In genomic region chr22:49933236-49933921, GRCh38 we compare ENCODE assay signal across 8 cellular contexts. TPM values are rescaled to one million over a fixed set of nuclear protein-coding genes. Genes with fewer than 3 reads are reported as not detected.
DNase-seq lines count a peak whose midpoint lies in the region.

No MANE protein-coding gene starts in this region.

- H3K27ac ChIP-seq in thymus (ENCODE audit: low read depth), result peak overlapping the region; percentile 69

- H3K9me3 Mint-ChIP-seq in activated CD4-positive, alpha-beta T cell treated with anti-CD3 and anti-CD28 coated beads, Interleukin-2, amount 10 ng/mL, durations not matched to agents 24 days and 14 days, result no peaks in the 10 kb centered on the region

- intact Hi-C loops in activated CD4-positive, alpha-beta T cell treated with anti-CD3 and anti-CD28 coated beads, Interleukin-2, amount 10 ng/mL, durations not matched to agents 24 days and 14 days (cut with micrococcal nuclease), result loop anchor here (5.0 kb wide), 3 partner anchors 84 to 269 kb away; partner anchors contain the start of gene SELENOO

- H3K36me3 Mint-ChIP-seq in activated CD4-positive, alpha-beta T cell treated with anti-CD3 and anti-CD28 coated beads, Interleukin-2, amount 10 ng/mL, durations not matched to agents 24 days and 14 days (ENCODE audit: low read depth), result peaks cover 2% of the 10 kb centered on the region

- peaks cover 13% of the 10 kb centered on the region for H3K4me1 ChIP-seq in thymus (ENCODE audit: control insufficient read depth, insufficient read depth, low read length)

- no peaks in the 10 kb centered on the region for H3K27me3 Mint-ChIP-seq in activated CD4-positive, alpha-beta T cell treated with anti-CD3 and anti-CD28 coated beads, Interleukin-2, amount 10 ng/mL, durations not matched to agents 24 days and 14 days

- peaks cover 3% of the 10 kb centered on the region for H3K27me3 ChIP-seq in thymus (ENCODE audit: control insufficient read depth, insufficient read depth)

- 95% methylated on average over 21 of the region's 21 CpGs for WGBS in thymus

- H3K4me1 Mint-ChIP-seq in activated CD4-positive, alpha-beta T cell treated with anti-CD3 and anti-CD28 coated beads, Interleukin-2, amount 10 ng/mL, durations not matched to agents 24 days and 14 days, result peaks cover 27% of the 10 kb centered on the region

- no peak for DNase-seq in activated CD4-positive, alpha-beta T cell treated with anti-CD3 and anti-CD28 coated beads, Interleukin-2, amount 10 ng/mL, durations not matched to agents 24 days and 14 days
- DNase-seq in activated CD4-positive, alpha-beta T cell treated with anti-CD3 and anti-CD28 coated beads, Interleukin-2, amount 50 U/mL, for 1 hour, result no peak
- DNase-seq in cerebellar cortex (ENCODE audit: low spot score) (peak; percentile 56), midbrain (lab: John Stamatoyannopoulos, UW) (peak; percentile 50), NCI-H1105 (lab: John Stamatoyannopoulos, UW) (no peak), GOT3 (lab: John Stamatoyannopoulos, UW) (no peak), AG08395 (ENCODE audit: low spot score) (no peak)

- no peaks in the 10 kb centered on the region for H3K9me3 ChIP-seq in thymus (ENCODE audit: control insufficient read depth)

- H3K4me3 ChIP-seq in thymus (ENCODE audit: low read length), result no peak overlapping the region

- peak overlapping the region; percentile 81 for H3K27ac Mint-ChIP-seq in activated CD4-positive, alpha-beta T cell treated with anti-CD3 and anti-CD28 coated beads, Interleukin-2, amount 10 ng/mL, durations not matched to agents 24 days and 14 days

- peak overlapping the region; percentile 57 for H3K4me3 Mint-ChIP-seq in activated CD4-positive, alpha-beta T cell treated with anti-CD3 and anti-CD28 coated beads, Interleukin-2, amount 10 ng/mL, durations not matched to agents 24 days and 14 days

- no peaks in the 10 kb centered on the region for H3K36me3 ChIP-seq in thymus (ENCODE audit: control insufficient read depth, insufficient read depth)

RNA-seq across cellular contexts. Expression of gene CRELD2, which starts 14.9 kb away (rescaled TPM):
- total RNA-seq in activated CD4-positive, alpha-beta T cell treated with anti-CD3 and anti-CD28 coated beads, Interleukin-2, amount 10 ng/mL, durations not matched to agents 24 days and 14 days, result 46.8 and 47.4 TPM in 2 replicates
- 24.3 TPM for polyA plus RNA-seq in thymus

RNA-seq across cellular contexts. Expression of gene ALG12, which starts 15.1 kb away (rescaled TPM):
- 13.8 and 17.9 TPM in 2 replicates for total RNA-seq in activated CD4-positive, alpha-beta T cell treated with anti-CD3 and anti-CD28 coated beads, Interleukin-2, amount 10 ng/mL, durations not matched to agents 24 days and 14 days
- polyA plus RNA-seq in thymus, result 9.1 TPM

RNA-seq across cellular contexts. Expression of gene PIM3, which starts 27.2 kb away (rescaled TPM):
- total RNA-seq in activated CD4-positive, alpha-beta T cell treated with anti-CD3 and anti-CD28 coated beads, Interleukin-2, amount 10 ng/mL, durations not matched to agents 24 days and 14 days, result 302 and 304 TPM in 2 replicates
- 57.6 TPM for polyA plus RNA-seq in thymus

Comparison
In these comparisons a context has a peak if more than half of its experiments do, and no peak if none do; other contexts are left out.
1. DNase-seq: peak in cerebellar cortex (single experiment) and midbrain (single experiment); none in activated CD4-positive, alpha-beta T cell treated with anti-CD3 and anti-CD28 coated beads, Interleukin-2, amount 10 ng/mL, durations not matched to agents 24 days and 14 days (single experiment), activated CD4-positive, alpha-beta T cell treated with anti-CD3 and anti-CD28 coated beads, Interleukin-2, amount 50 U/mL, for 1 hour (single experiment), NCI-H1105 (single experiment), GOT3 (single experiment) and AG08395 (single experiment).